12 cellular contexts compared by ENCODE assay signal in the genomic region with DNA sequence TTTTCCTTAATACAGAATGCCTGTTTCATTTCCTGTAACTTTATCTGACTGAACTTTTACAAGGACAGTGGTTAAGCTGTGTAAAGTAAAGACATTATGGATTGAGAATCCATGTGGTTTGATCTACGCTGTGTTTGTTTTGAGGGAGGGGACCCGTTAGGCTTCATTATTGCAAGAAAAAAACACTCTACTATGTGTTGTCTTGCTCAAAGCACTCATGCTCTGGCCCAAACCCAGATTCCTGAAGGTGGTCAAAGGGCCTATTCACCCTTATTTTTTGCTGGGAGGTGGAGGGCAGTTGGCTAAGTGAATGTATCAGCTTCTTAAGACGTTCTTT.
"Had no signal": no experiment of that assay in that cellular context is flagged by ENCODE, and none has a peak within 500 bp of the region (broad histone marks: within the 10 kb centered on the region; RNA-seq: fewer than 3 reads in every experiment).

No MANE protein-coding gene starts in this region.

- H3K27ac ChIP-seq: parathyroid adenoma, WERI-Rb-1 had no signal

- DNase-seq: activated CD4-positive, alpha-beta memory T cell treated with anti-CD3 and anti-CD28 coated beads for 36 hours; activated CD4-positive, alpha-beta T cell treated with anti-CD3 and anti-CD28 coated beads for 36 hours; aorta; cerebellar nuclear complex; effector memory CD8-positive, alpha-beta T cell; foreskin melanocyte; head of caudate nucleus; midbrain; naive B cell; WERI-Rb-1 had no signal

- ATAC-seq: activated CD4-positive, alpha-beta T cell treated with anti-CD3 and anti-CD28 coated beads for 36 hours; effector memory CD8-positive, alpha-beta T cell; stimulated activated memory B cell treated with anti-CD40 and anti-IgM and Interleukin-4, amounts not matched to agents 10 μg/mL and 1 μg/mL and 100 μg/mL, for 72 hours had no signal

- H2AFZ ChIP-seq: parathyroid adenoma had no signal

- H3K9ac ChIP-seq: parathyroid adenoma had no signal

- H3K4me1 ChIP-seq: parathyroid adenoma had no signal
